ENCODE assay signal across 12 cellular contexts in genomic region chr16:53067675-53068074, GRCh38.
"Had no signal": no experiment of that assay in that cellular context is flagged by ENCODE, and none has a peak within 500 bp of the region (broad histone marks: within the 10 kb centered on the region; RNA-seq: fewer than 3 reads in every experiment).

No MANE protein-coding gene starts in this region.

- H3K4me3 Mint-ChIP-seq: activated CD4-positive, alpha-beta T cell treated with anti-CD3 and anti-CD28 coated beads for 36 hours had no signal

- ATAC-seq: activated CD4-positive, alpha-beta T cell treated with anti-CD3 and anti-CD28 coated beads for 36 hours; left colon had no signal

- H3K27ac Mint-ChIP-seq: activated CD4-positive, alpha-beta T cell treated with anti-CD3 and anti-CD28 coated beads for 36 hours; activated T-helper 17 cell treated with anti-CD3 and anti-CD28 coated beads, Interleukin-2, amount 50 U/mL, for 72 hours had no signal

- H3K9me3 Mint-ChIP-seq: activated CD4-positive, alpha-beta memory T cell treated with anti-CD3 and anti-CD28 coated beads, Interleukin-2, amount 10 ng/mL, durations not matched to agents 7 days and 5 days; activated T-helper 17 cell treated with anti-CD3 and anti-CD28 coated beads, Interleukin-2, amount 50 U/mL, for 72 hours had no signal

- H3K27me3 Mint-ChIP-seq: activated CD4-positive, alpha-beta memory T cell treated with anti-CD3 and anti-CD28 coated beads, Interleukin-2, amount 10 ng/mL, durations not matched to agents 7 days and 5 days; activated CD4-positive, alpha-beta T cell treated with anti-CD3 and anti-CD28 coated beads for 36 hours; activated T-helper 17 cell treated with anti-CD3 and anti-CD28 coated beads, Interleukin-2, amount 50 U/mL, for 72 hours had no signal

- DNase-seq: activated CD4-positive, alpha-beta T cell treated with anti-CD3 and anti-CD28 coated beads for 36 hours; activated naive CD4-positive, alpha-beta T cell treated with anti-CD3 and anti-CD28 coated beads, Interleukin-2, amount 50 U/mL, for 16 hours; amygdala; brain microvascular endothelial cell; sigmoid colon; stimulated activated CD4-positive, alpha-beta T cell treated with anti-CD3 and anti-CD28 coated beads, Interleukin-12 subunit alpha, Interleukin-12 subunit beta, amount 100 ng/mL, for 4 hours; stimulated activated CD4-positive, alpha-beta T cell treated with anti-CD3 and anti-CD28 coated beads, Interleukin-2, amount 100 ng/mL, for 48 hours; SW 1271; T-helper 9 cell had no signal
